Comparison of ENCODE assay signal across 1 cellular context in genomic region chr1:170893655-170894297, GRCh38.
TF ChIP-seq lines count a peak whose summit lies in the region.

No MANE protein-coding gene starts in this region.

TF ChIP-seq in WTC11, 78 proteins besides CTCF, POLR2A, EP300 and RAD21 (continued from another document):
- TF ChIP-seq ZNF425 (CRISPR knock-in tag; conservative IDR thresholded peaks at IDR 0.05) (no peak), CREB1 (CRISPR knock-in tag; IDR thresholded peaks at IDR 0.05) (no peak), NR3C1 (CRISPR knock-in tag; conservative IDR thresholded peaks at IDR 0.05; ENCODE audit: low read depth) (no peak), ZBTB43 (CRISPR knock-in tag; IDR thresholded peaks at IDR 0.05) (no peak), USF2 (CRISPR knock-in tag; IDR thresholded peaks at IDR 0.05) (no peak), FOXP1 (CRISPR knock-in tag; IDR thresholded peaks at IDR 0.05; ENCODE audit: borderline replicate concordance) (no peak), HMGA2 (CRISPR knock-in tag; IDR thresholded peaks at IDR 0.05) (no peak), AR (CRISPR knock-in tag; IDR thresholded peaks at IDR 0.05) (no peak), TP53 (CRISPR knock-in tag; IDR thresholded peaks at IDR 0.05) (no peak), KAT7 (CRISPR knock-in tag; IDR thresholded peaks at IDR 0.05; ENCODE audit: borderline replicate concordance) (no peak), NFYB (CRISPR knock-in tag; conservative IDR thresholded peaks at IDR 0.05; ENCODE audit: low read depth) (no peak)
